In genomic region chr6:30884521-30885480, GRCh38 we compare ENCODE assay signal across 7 cellular contexts. TPM values are rescaled to one million over a fixed set of nuclear protein-coding genes. Genes with fewer than 3 reads are reported as not detected.
DNase-seq lines count a peak whose midpoint lies in the region; ATAC-seq and TF ChIP-seq lines count a peak whose summit lies in the region.

No MANE protein-coding gene starts in this region.

- DNase-seq in GM12864 (ENCODE audit: low read depth): no peak
- peak; percentile 34 for DNase-seq in NCI-H2029 treated with DMSO at 0.1 percent for 48 hours (lab: John Stamatoyannopoulos, UW)
- DNase-seq in activated T-cell treated with anti-CD3 and anti-CD28 coated beads, Interleukin-2, amount 50 U/mL, for 72 hours: peak; percentile 64 to 66
- DNase-seq in fibroblast of the aortic adventitia (ENCODE audit: low read depth): no peak
- peak; percentile 64 for DNase-seq in nephron progenitor cell
- no peak for DNase-seq in dedifferentiated amniotic fluid mesenchymal stem cell (ENCODE audit: extremely low spot score)

- H3K9me3 Mint-ChIP-seq in activated T-cell treated with anti-CD3 and anti-CD28 coated beads, Interleukin-2, amount 50 U/mL, for 72 hours: no peaks in the 10 kb centered on the region
- H3K9me3 Mint-ChIP-seq in nephron progenitor cell: no peaks in the 10 kb centered on the region

- peaks cover 47% of the 10 kb centered on the region for H3K4me1 Mint-ChIP-seq in activated T-cell treated with anti-CD3 and anti-CD28 coated beads, Interleukin-2, amount 50 U/mL, for 72 hours (ENCODE audit: low read depth)
- peaks cover 84% of the 10 kb centered on the region for H3K4me1 Mint-ChIP-seq in nephron progenitor cell

- TF ChIP-seq CTCF in GM12864 (IDR thresholded peaks at IDR 0.05; ENCODE audit: low read depth, low read length, missing control alignments) (no peak), fibroblast of the aortic adventitia (IDR thresholded peaks at IDR 0.05; ENCODE audit: insufficient read depth, low read length) (no peak), nephron progenitor cell (IDR thresholded peaks at IDR 0.05) (no peak)

- no peaks in the 10 kb centered on the region for H3K4me1 ChIP-seq in urinary bladder (ENCODE audit: insufficient read depth)

- peak; percentile 65 to 68 for ATAC-seq in activated T-cell treated with anti-CD3 and anti-CD28 coated beads, Interleukin-2, amount 50 U/mL, for 72 hours (replicated peaks in 1 of 2)

- no peak overlapping the region for H3K27ac Mint-ChIP-seq in activated T-cell treated with anti-CD3 and anti-CD28 coated beads, Interleukin-2, amount 50 U/mL, for 72 hours
- H3K27ac Mint-ChIP-seq in nephron progenitor cell: peak overlapping the region; percentile 97

- 3% methylated on average over 59 of the region's 59 CpGs for WGBS in urinary bladder

- no peaks in the 10 kb centered on the region for H3K36me3 ChIP-seq in urinary bladder (ENCODE audit: insufficient read depth)

- no peaks in the 10 kb centered on the region for H3K27me3 Mint-ChIP-seq in activated T-cell treated with anti-CD3 and anti-CD28 coated beads, Interleukin-2, amount 50 U/mL, for 72 hours (ENCODE audit: low read depth)
- peaks cover 11% of the 10 kb centered on the region for H3K27me3 Mint-ChIP-seq in nephron progenitor cell (ENCODE audit: low read depth, poor library complexity)

- peak overlapping the region; percentile 87 for H3K27ac ChIP-seq in urinary bladder (ENCODE audit: low read depth)

- H3K4me3 Mint-ChIP-seq in activated T-cell treated with anti-CD3 and anti-CD28 coated beads, Interleukin-2, amount 50 U/mL, for 72 hours: peak overlapping the region; percentile 67 to 84
- peak overlapping the region; percentile 86 for H3K4me3 Mint-ChIP-seq in nephron progenitor cell

- H3K4me3 ChIP-seq in GM12864 (ENCODE audit: low read depth, low read length): peak overlapping the region; percentile 49
- peak overlapping the region; percentile 78 for H3K4me3 ChIP-seq in fibroblast of the aortic adventitia (ENCODE audit: low read depth, low read length)
- H3K4me3 ChIP-seq in urinary bladder (ENCODE audit: low read depth, low read length): peak overlapping the region; percentile 79

- H3K36me3 Mint-ChIP-seq in activated T-cell treated with anti-CD3 and anti-CD28 coated beads, Interleukin-2, amount 50 U/mL, for 72 hours (ENCODE audit: insufficient read depth in 2 of 2): no peaks in the 10 kb centered on the region
- peaks cover 14% of the 10 kb centered on the region for H3K36me3 Mint-ChIP-seq in nephron progenitor cell (ENCODE audit: low read depth)

RNA-seq across cellular contexts. Expression of gene DDR1, which starts 0.5 kb away (rescaled TPM):
- total RNA-seq in activated T-cell treated with anti-CD3 and anti-CD28 coated beads, Interleukin-2, amount 50 U/mL, for 72 hours: 10 to 100 TPM in 1 of 2 donors, 1 to 10 TPM in 1; 9.4 to 11.6 TPM
- 7.7 and 41.9 TPM in 2 replicates for total RNA-seq in fibroblast of the aortic adventitia (ENCODE audit: low replicate concordance)
- total RNA-seq in urinary bladder: 33.8 TPM
- polyA plus RNA-seq in urinary bladder: 44.7 TPM

RNA-seq across cellular contexts. Expression of gene GTF2H4, which starts 23.2 kb away (rescaled TPM):
- 10 to 100 TPM; 43.5 to 46.9 TPM for total RNA-seq in activated T-cell treated with anti-CD3 and anti-CD28 coated beads, Interleukin-2, amount 50 U/mL, for 72 hours
- total RNA-seq in fibroblast of the aortic adventitia (ENCODE audit: low replicate concordance) (3.8 and 12.7 TPM in 2 replicates), urinary bladder (26.2 TPM)
- 25.7 TPM for polyA plus RNA-seq in urinary bladder

RNA-seq across cellular contexts. Expression of gene VARS2, which starts 29.2 kb away (rescaled TPM):
- 10 to 100 TPM; 47.3 to 54.9 TPM for total RNA-seq in activated T-cell treated with anti-CD3 and anti-CD28 coated beads, Interleukin-2, amount 50 U/mL, for 72 hours
- total RNA-seq in fibroblast of the aortic adventitia (ENCODE audit: low replicate concordance) (15.6 and 18.5 TPM in 2 replicates), urinary bladder (14.4 TPM)
- 10.3 TPM for polyA plus RNA-seq in urinary bladder

RNA-seq across cellular contexts. Expression of gene SFTA2, which starts 47.2 kb away (rescaled TPM):
- total RNA-seq in activated T-cell treated with anti-CD3 and anti-CD28 coated beads, Interleukin-2, amount 50 U/mL, for 72 hours: under 1 TPM in 1 of 2 donors, not detected in 1; 0.31 TPM
- total RNA-seq in fibroblast of the aortic adventitia (ENCODE audit: low replicate concordance) (not detected in 2 replicates), urinary bladder (not detected)
- polyA plus RNA-seq in urinary bladder: not detected

RNA-seq across cellular contexts. Expression of gene MUCL3, which starts 56.0 kb away (rescaled TPM):
- under 1 TPM in 1 of 2 donors, not detected in 1; 0.09 TPM for total RNA-seq in activated T-cell treated with anti-CD3 and anti-CD28 coated beads, Interleukin-2, amount 50 U/mL, for 72 hours
- under 0.01 TPM in 1 of 2 replicates, not detected in the other for total RNA-seq in fibroblast of the aortic adventitia (ENCODE audit: low replicate concordance)
- not detected for total RNA-seq in urinary bladder
- polyA plus RNA-seq in urinary bladder: not detected

Comparison
In these comparisons a context has a peak if more than half of its experiments do, and no peak if none do; other contexts are left out.
1. DNase-seq: peak in NCI-H2029 treated with DMSO at 0.1 percent for 48 hours (single experiment), activated T-cell treated with anti-CD3 and anti-CD28 coated beads, Interleukin-2, amount 50 U/mL, for 72 hours (2 of 2) and nephron progenitor cell (single experiment); none in GM12864 (single experiment), fibroblast of the aortic adventitia (single experiment) and dedifferentiated amniotic fluid mesenchymal stem cell (single experiment).
2. Peak in every context shown above with its lines, with median percentiles within 50 percentile points of each other: H3K4me3 ChIP-seq.